Comparison of ENCODE assay signal across 19 cellular contexts in the genomic region with DNA sequence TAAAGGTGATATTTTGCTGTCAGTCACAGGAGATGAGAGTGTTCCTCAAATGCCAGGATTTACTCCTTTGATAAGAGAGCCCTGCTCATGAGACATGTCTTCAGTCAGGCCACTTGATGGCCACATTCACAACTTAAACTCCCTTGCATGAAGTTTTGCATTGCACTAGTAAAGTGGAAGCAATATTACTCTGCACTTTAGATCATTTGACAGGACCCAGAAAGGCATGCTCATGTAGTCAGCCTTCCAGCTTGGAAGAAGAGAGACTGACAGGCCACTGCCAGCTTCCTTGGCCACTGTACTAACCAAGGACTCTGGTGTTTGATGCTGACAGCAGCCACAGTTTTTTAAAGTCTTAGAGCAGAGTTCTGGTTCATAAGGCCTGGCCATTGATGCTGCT. TPM values are rescaled to one million over a fixed set of nuclear protein-coding genes. Genes with fewer than 3 reads are reported as not detected.
DNase-seq lines count a peak whose midpoint lies in the region; ATAC-seq and TF ChIP-seq lines count a peak whose summit lies in the region.
"Had no signal": no experiment of that assay in that cellular context is flagged by ENCODE, and none has a peak within 500 bp of the region (broad histone marks: within the 10 kb centered on the region; RNA-seq: fewer than 3 reads in every experiment).

No MANE protein-coding gene starts in this region.

- H3K27me3 Mint-ChIP-seq in progenitor cell of endocrine pancreas: no peaks in the 10 kb centered on the region

- dilution Hi-C loops in IMR-90 (cut with HindIII; ENCODE audit: low sequenced_read_pairs, unreplicated experiment): no loop called here

- peak overlapping the region; percentile 16; the same call in 1 of the 2 replicates for H3K9ac ChIP-seq in IMR-90 (ENCODE audit: low read depth, low read length)
- no peak overlapping the region for H3K9ac ChIP-seq in mesendoderm (ENCODE audit: low read length)

- peak overlapping the region; percentile 78 for H4K91ac ChIP-seq in IMR-90 (ENCODE audit: insufficient read depth, low read depth, low read length)

- no peak overlapping the region for H3K27ac Mint-ChIP-seq in progenitor cell of endocrine pancreas

- TF ChIP-seq RAD21 in IMR-90 (IDR thresholded peaks at IDR 0.05; ENCODE audit: low read length): peak; percentile 20; the same call in 1 of the 2 replicates

- H3K9me3 ChIP-seq in IMR-90 (ENCODE audit: control insufficient read depth, insufficient read depth, low read length): no peaks in the 10 kb centered on the region
- H3K9me3 ChIP-seq in left lung: no peaks in the 10 kb centered on the region
- H3K9me3 ChIP-seq: vagina had no signal

- no peak for TF ChIP-seq POLR2A in IMR-90 (IDR thresholded peaks at IDR 0.05; ENCODE audit: low read depth, low read length)

- H3K36me3 Mint-ChIP-seq in progenitor cell of endocrine pancreas (ENCODE audit: insufficient read depth): no peaks in the 10 kb centered on the region

- peak overlapping the region; percentile 54 for H2AFZ ChIP-seq in IMR-90 (replicated peaks; ENCODE audit: low read length, poor library complexity)

- ATAC-seq in IMR-90 (ENCODE audit: low read depth) (peak; percentile 61), left lung (no peak)
- ATAC-seq: K562 had no signal

- H3K18ac ChIP-seq in IMR-90 (ENCODE audit: low read depth, low read length) (peak overlapping the region; percentile 47), mesendoderm (ENCODE audit: low read length) (no peak overlapping the region)

- peaks cover 5% of the 10 kb centered on the region for H3K9me3 Mint-ChIP-seq in progenitor cell of endocrine pancreas (ENCODE audit: low read depth)

- TF ChIP-seq CTCF in IMR-90 (conservative IDR thresholded peaks at IDR 0.05; ENCODE audit: low read depth, low read length): peak; percentile 25; the same call in 1 of the 2 replicates
- TF ChIP-seq CTCF in left lung (IDR thresholded peaks at IDR 0.05): no peak
- no peak for TF ChIP-seq CTCF in progenitor cell of endocrine pancreas (IDR thresholded peaks at IDR 0.05; ENCODE audit: unreplicated experiment)

- H2BK120ac ChIP-seq in IMR-90 (ENCODE audit: low read depth, low read length) (peak overlapping the region; percentile 84), mesendoderm (ENCODE audit: low read depth, low read length) (no peak overlapping the region)

- CTCF ChIA-PET in IMR-90 (lab: Yijun Ruan, JAX): no interaction called here

- H3K56ac ChIP-seq in IMR-90 (ENCODE audit: extremely low read depth, insufficient read depth, low read length): peak overlapping the region; percentile 57; the same call in 1 of the 2 replicates
- no peak overlapping the region for H3K56ac ChIP-seq in mesendoderm (ENCODE audit: low read length)

- H3K4ac ChIP-seq in IMR-90 (ENCODE audit: low read depth, low read length): peak overlapping the region; percentile 69
- no peak overlapping the region for H3K4ac ChIP-seq in mesendoderm (ENCODE audit: low read depth, low read length)

- H2AK5ac ChIP-seq in IMR-90 (ENCODE audit: low read depth, low read length) (peak overlapping the region; percentile 68), mesendoderm (ENCODE audit: low read length) (no peak overlapping the region)

- no peaks in the 10 kb centered on the region for H3K4me1 Mint-ChIP-seq in progenitor cell of endocrine pancreas (ENCODE audit: low read depth)

- peak overlapping the region; percentile 78 for H3K27ac ChIP-seq in IMR-90 (ENCODE audit: insufficient read depth, low read length)
- no peak overlapping the region for H3K27ac ChIP-seq in mesendoderm (ENCODE audit: low read depth, low read length)
- H3K27ac ChIP-seq in left lung: no peak overlapping the region
- H3K27ac ChIP-seq: vagina had no signal

- POLR2A ChIA-PET in IMR-90 (lab: Charles Lee; ENCODE audit: unreplicated experiment): no interaction called here

- no peaks in the 10 kb centered on the region for H3K9me1 ChIP-seq in IMR-90 (ENCODE audit: insufficient read depth, low read length)

- DNase-seq in AG08396 (ENCODE audit: low spot score) (peak; percentile 16), IMR-90 (peak; percentile 51), amniotic epithelial cell (ENCODE audit: low read depth) (peak; percentile 31), mesendoderm (no peak), NCI-H510A treated with DMSO at 0.1 percent for 48 hours (lab: John Stamatoyannopoulos, UW) (no peak), left lung (no peak), cortex of kidney (lab: John Stamatoyannopoulos, UW) (no peak), progenitor cell of endocrine pancreas (ENCODE audit: low spot score, unreplicated experiment) (no peak)
- DNase-seq: activated CD4-positive, alpha-beta T cell treated with anti-CD3 and anti-CD28 coated beads, Interleukin-2, amount 50 U/mL, for 1 hour; activated naive CD4-positive, alpha-beta T cell treated with Interleukin-2 at 50 U/mL for 16 hours; dermis blood vessel endothelial cell; heart left ventricle; kidney; NCI-H1092 treated with DMSO at 0.1 percent for 48 hours; NCI-H2081 treated with DMSO at 0.1 percent for 48 hours; NCI-H524; stimulated activated CD4-positive, alpha-beta T cell treated with anti-CD3 and anti-CD28 coated beads, Interleukin-2, amount 100 ng/mL, for 48 hours had no signal

- intact Hi-C loops in IMR-90 (cut with micrococcal nuclease): no loop called here
- intact Hi-C loops in left lung (cut with DNase I): no loop called here

- H3K4me3 Mint-ChIP-seq in progenitor cell of endocrine pancreas (ENCODE audit: low read depth): no peak overlapping the region

- peak overlapping the region; percentile 66 for H2BK20ac ChIP-seq in IMR-90 (ENCODE audit: low read depth, low read length)

- H4K20me1 ChIP-seq in IMR-90 (ENCODE audit: insufficient read depth, low read length): no peaks in the 10 kb centered on the region

- peak overlapping the region; percentile 9 to 65 for H4K8ac ChIP-seq in IMR-90 (ENCODE audit: low read depth in 2 of 2, low read length in 2 of 2)
- peak overlapping the region; percentile 13 for H4K8ac ChIP-seq in mesendoderm (ENCODE audit: low read depth, low read length)

- no TSS peak for BruUV-seq in IMR-90 (replicated peaks; lab: Mats Ljungman, UMichigan)

- H3K23ac ChIP-seq in IMR-90 (ENCODE audit: low read depth, low read length) (peak overlapping the region; percentile 21), mesendoderm (ENCODE audit: low read length) (no peak overlapping the region)

- peak overlapping the region; percentile 47 for H2AK9ac ChIP-seq in IMR-90 (replicated peaks; ENCODE audit: low read depth, low read length, poor library complexity)

- H4K5ac ChIP-seq in IMR-90 (ENCODE audit: low read depth, low read length) (peak overlapping the region; percentile 94), mesendoderm (ENCODE audit: low read length) (no peak overlapping the region)

- in situ Hi-C loops in IMR-90 (cut with MboI; ENCODE audit: low sequenced_read_pairs): no loop called here

- H3K4me2 ChIP-seq in IMR-90 (ENCODE audit: low read depth, low read length) (peak overlapping the region; percentile 36; the same call in 1 of the 2 replicates), mesendoderm (ENCODE audit: low read length) (no peak overlapping the region)

- H2BK5ac ChIP-seq in IMR-90 (ENCODE audit: low read depth, low read length, poor library complexity, severe bottlenecking): peak overlapping the region; percentile 87
- no peak overlapping the region for H2BK5ac ChIP-seq in mesendoderm (ENCODE audit: low read length)

- H2BK15ac ChIP-seq in IMR-90 (ENCODE audit: low read depth, low read length) (peak overlapping the region; percentile 61), mesendoderm (replicated peaks; ENCODE audit: low read depth) (no peak overlapping the region)

- peaks cover 4 to 5% of the 10 kb centered on the region in 2 experiments; a peak in 2 of 4 replicates for H3K79me1 ChIP-seq in IMR-90 (ENCODE audit: low read depth in 1 of 2, low read length in 2 of 2)
- H3K79me1 ChIP-seq in mesendoderm (ENCODE audit: low read length): no peaks in the 10 kb centered on the region

- H3K4me1 ChIP-seq in IMR-90 (ENCODE audit: control insufficient read depth, insufficient read depth, low read length): peaks cover 7% of the 10 kb centered on the region
- H3K4me1 ChIP-seq in mesendoderm (ENCODE audit: control insufficient read depth, low read depth, low read length): no peaks in the 10 kb centered on the region
- H3K4me1 ChIP-seq in left lung: no peaks in the 10 kb centered on the region
- H3K4me1 ChIP-seq: vagina had no signal

- H3K27me3 ChIP-seq in IMR-90 (ENCODE audit: control insufficient read depth, insufficient read depth, low read length): no peaks in the 10 kb centered on the region
- no peaks in the 10 kb centered on the region for H3K27me3 ChIP-seq in mesendoderm (ENCODE audit: insufficient read depth, low read length, poor library complexity)
- no peaks in the 10 kb centered on the region for H3K27me3 ChIP-seq in left lung
- H3K27me3 ChIP-seq: heart left ventricle, vagina had no signal

- peak overlapping the region; percentile 67 for H3K14ac ChIP-seq in IMR-90 (replicated peaks; ENCODE audit: low read depth, low read length)

- no peak overlapping the region for H3K4me3 ChIP-seq in IMR-90 (ENCODE audit: insufficient read depth, low read depth, low read length)
- H3K4me3 ChIP-seq in mesendoderm (ENCODE audit: low read length): no peak overlapping the region
- no peak overlapping the region for H3K4me3 ChIP-seq in left lung
- H3K4me3 ChIP-seq: heart left ventricle, K562, vagina had no signal

- H3K36me3 ChIP-seq in IMR-90 (ENCODE audit: control insufficient read depth, insufficient read depth, low read length): peaks cover 8% of the 10 kb centered on the region
- no peaks in the 10 kb centered on the region for H3K36me3 ChIP-seq in mesendoderm (ENCODE audit: control insufficient read depth, insufficient read depth, low read length)
- H3K36me3 ChIP-seq in left lung: no peaks in the 10 kb centered on the region
- H3K36me3 ChIP-seq: vagina had no signal

- no peaks in the 10 kb centered on the region for H3K79me2 ChIP-seq in mesendoderm (ENCODE audit: control insufficient read depth, insufficient read depth, low read length)

TF ChIP-seq in IMR-90, 13 proteins besides CTCF, POLR2A, EP300 and RAD21:
- TF ChIP-seq SMC3 (IDR thresholded peaks at IDR 0.05; ENCODE audit: low read depth, low read length) (no peak), CEBPB (IDR thresholded peaks at IDR 0.05; ENCODE audit: low read depth, low read length) (no peak), CHD1 (IDR thresholded peaks at IDR 0.05; ENCODE audit: low read depth, low read length) (no peak), RFX5 (IDR thresholded peaks at IDR 0.05; ENCODE audit: low read depth, low read length) (no peak), FOS (IDR thresholded peaks at IDR 0.05; ENCODE audit: low read depth, low read length) (no peak), MXI1 (IDR thresholded peaks at IDR 0.05; ENCODE audit: borderline replicate concordance, low read depth, low read length) (no peak)
TF ChIP-seq in IMR-90: peak in this region for 0.

RNA-seq across cellular contexts. Expression of a gene that starts 42.6 kb away (rescaled TPM):
- 88.2 and 89.4 TPM in 2 replicates for total RNA-seq in IMR-90 (2012; rRNA removed)
- polyA plus RNA-seq in IMR-90 (2012; rRNA removed): 23.2 and 24.6 TPM in 2 replicates
- 7.5 and 12.4 TPM in 2 replicates for polyA plus RNA-seq in IMR-90 (2012; cell fraction: cytosol; rRNA removed)
- 12.3 and 16.2 TPM in 2 replicates for polyA plus RNA-seq in IMR-90 (2012; cell fraction: nucleus; rRNA removed; ENCODE audit: low replicate concordance)
- 0.03 TPM for polyA plus RNA-seq in mesendoderm (2013, experiment 1 of 2)
- polyA plus RNA-seq in mesendoderm (2013, experiment 2 of 2): 0.06 TPM
- total RNA-seq in left lung: 10 to 100 TPM; 16.5 to 33.9 TPM
- 0.89 and 1.0 TPM in 2 replicates for total RNA-seq in progenitor cell of endocrine pancreas

Comparison
In these comparisons a context has a peak if more than half of its experiments do, and no peak if none do; other contexts are left out.
1. DNase-seq: peak in AG08396 (single experiment), IMR-90 (single experiment) and amniotic epithelial cell (single experiment); none in mesendoderm (single experiment), NCI-H510A treated with DMSO at 0.1 percent for 48 hours (single experiment), left lung (0 of 2), cortex of kidney (single experiment) and progenitor cell of endocrine pancreas (single experiment).